ENCODE assay signal across 12 cellular contexts in the genomic region with DNA sequence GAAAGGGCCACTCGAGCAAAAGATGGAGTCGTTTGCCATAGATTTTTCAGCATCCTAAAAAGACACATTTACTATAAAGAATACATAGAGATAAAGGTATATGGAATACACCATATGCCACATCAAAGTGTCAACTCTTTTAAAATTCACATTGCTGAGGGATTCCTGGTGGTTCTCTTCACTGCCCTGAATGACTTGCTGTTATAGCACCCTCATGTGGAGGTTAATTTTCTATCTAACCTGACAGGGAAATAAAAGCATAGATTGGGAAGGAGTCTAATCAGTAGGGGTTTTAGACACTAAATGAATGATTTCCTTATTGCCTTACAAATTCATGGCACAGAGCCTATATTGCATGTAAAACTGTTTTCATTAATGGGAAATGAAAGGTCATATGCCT. TPM values are rescaled to one million over a fixed set of nuclear protein-coding genes. Genes with fewer than 3 reads are reported as not detected.
DNase-seq lines count a peak whose midpoint lies in the region; ATAC-seq and TF ChIP-seq lines count a peak whose summit lies in the region.
"Had no signal": no experiment of that assay in that cellular context is flagged by ENCODE, and none has a peak within 500 bp of the region (broad histone marks: within the 10 kb centered on the region; RNA-seq: fewer than 3 reads in every experiment).

No MANE protein-coding gene starts in this region.

- POLR2A ChIA-PET in CD4-positive, alpha-beta T cell (lab: Charles Lee): interaction anchor here (0.6 kb wide), 1 partner anchor 312 kb away, joined by 3 read pairs; no protein-coding TSS in a partner anchor

- H3K27ac Mint-ChIP-seq in endodermal cell: no peak overlapping the region
- no peak overlapping the region for H3K27ac Mint-ChIP-seq in type B pancreatic cell
- no peak overlapping the region for H3K27ac Mint-ChIP-seq in CD4-positive, alpha-beta T cell
- H3K27ac Mint-ChIP-seq: stimulated activated effector memory CD8-positive, alpha-beta T cell treated with anti-CD3 and anti-CD28 coated beads, Interleukin-12 subunit alpha, Interleukin-12 subunit beta, amount 100 ng/mL, for 72 hours had no signal

- no peak overlapping the region for H3K9ac ChIP-seq in endodermal cell (ENCODE audit: extremely low read depth, low read length, poor library complexity, severe bottlenecking)

- intact Hi-C loops in heart right ventricle (cut with DNase I): loop anchor here in 1 of 10 donors (1.0 kb wide), 1 partner anchor 107 kb away; no protein-coding TSS in a partner anchor
- intact Hi-C loops in Right ventricle myocardium inferior (cut with DNase I): no loop called here
- intact Hi-C loops in CD4-positive, alpha-beta T cell (cut with DNase I, micrococcal nuclease): no loop called here

- H3K27ac ChIP-seq in heart right ventricle: no peak overlapping the region
- no peak overlapping the region for H3K27ac ChIP-seq in endodermal cell (ENCODE audit: low read depth, low read length)
- H3K27ac ChIP-seq in CD4-positive, alpha-beta T cell (ENCODE audit: low read depth, low read length): no peak overlapping the region

- no peaks in the 10 kb centered on the region for H3K36me3 Mint-ChIP-seq in endodermal cell (ENCODE audit: low read depth)
- H3K36me3 Mint-ChIP-seq in type B pancreatic cell: no peaks in the 10 kb centered on the region
- no peaks in the 10 kb centered on the region for H3K36me3 Mint-ChIP-seq in CD4-positive, alpha-beta T cell (ENCODE audit: low read depth)
- H3K36me3 Mint-ChIP-seq: stimulated activated effector memory CD8-positive, alpha-beta T cell treated with anti-CD3 and anti-CD28 coated beads, Interleukin-12 subunit alpha, Interleukin-12 subunit beta, amount 100 ng/mL, for 72 hours had no signal

- H3K9me3 Mint-ChIP-seq in endodermal cell (no peaks in the 10 kb centered on the region), type B pancreatic cell (no peaks in the 10 kb centered on the region)
- H3K9me3 Mint-ChIP-seq in CD4-positive, alpha-beta T cell: no peaks in the 10 kb centered on the region
- H3K9me3 Mint-ChIP-seq: stimulated activated effector memory CD8-positive, alpha-beta T cell treated with anti-CD3 and anti-CD28 coated beads, Interleukin-12 subunit alpha, Interleukin-12 subunit beta, amount 100 ng/mL, for 72 hours had no signal

- peaks cover 0 to 7% (median 0%) of the 10 kb centered on the region in 7 donors for H3K27me3 ChIP-seq in heart right ventricle
- H3K27me3 ChIP-seq in endodermal cell (ENCODE audit: control insufficient read depth, insufficient read depth, low read length, poor library complexity, severe bottlenecking): peaks cover 42% of the 10 kb centered on the region
- no peaks in the 10 kb centered on the region for H3K27me3 ChIP-seq in CD4-positive, alpha-beta T cell (ENCODE audit: control insufficient read depth, insufficient read depth, low read length)

- 60 to 62% methylated on average over 2 of the region's 2 CpGs for WGBS in heart right ventricle, 2 donors
- WGBS in endodermal cell (ENCODE audit: insufficient coverage in 1 of 2, insufficient read length in 1 of 2), 2 experiments: 90% methylated on average over 2 of the region's 2 CpGs; no CpG with 5 or more reads in 1 of the 2 experiments

- H3K27me3 Mint-ChIP-seq in endodermal cell (ENCODE audit: insufficient read depth) (peaks cover 40% of the 10 kb centered on the region), type B pancreatic cell (peaks cover 9% of the 10 kb centered on the region)
- H3K27me3 Mint-ChIP-seq in CD4-positive, alpha-beta T cell: peaks cover 2% of the 10 kb centered on the region

- H3K4me1 Mint-ChIP-seq in endodermal cell: no peaks in the 10 kb centered on the region
- H3K4me1 Mint-ChIP-seq in type B pancreatic cell (ENCODE audit: unreplicated experiment): no peaks in the 10 kb centered on the region
- H3K4me1 Mint-ChIP-seq in CD4-positive, alpha-beta T cell (ENCODE audit: low read depth): no peaks in the 10 kb centered on the region
- H3K4me1 Mint-ChIP-seq: stimulated activated effector memory CD8-positive, alpha-beta T cell treated with anti-CD3 and anti-CD28 coated beads, Interleukin-12 subunit alpha, Interleukin-12 subunit beta, amount 100 ng/mL, for 72 hours had no signal

- no peak overlapping the region for H3K4me3 ChIP-seq in heart right ventricle
- no peak overlapping the region for H3K4me3 ChIP-seq in endodermal cell (ENCODE audit: low read length)

- peak in 7 of 9 donors; percentile 19 to 37 (median 31) for TF ChIP-seq CTCF in heart right ventricle (IDR thresholded peaks at IDR 0.05)
- peak; percentile 74 for TF ChIP-seq CTCF in endodermal cell (conservative IDR thresholded peaks at IDR 0.05)
- TF ChIP-seq CTCF in type B pancreatic cell (conservative IDR thresholded peaks at IDR 0.05): peak; percentile 61
- TF ChIP-seq CTCF in CD4-positive, alpha-beta T cell (IDR thresholded peaks at IDR 0.05): no peak

- H3K4me3 Mint-ChIP-seq in endodermal cell (no peak overlapping the region), type B pancreatic cell (no peak overlapping the region)
- no peak overlapping the region for H3K4me3 Mint-ChIP-seq in CD4-positive, alpha-beta T cell
- H3K4me3 Mint-ChIP-seq: stimulated activated effector memory CD8-positive, alpha-beta T cell treated with anti-CD3 and anti-CD28 coated beads, Interleukin-12 subunit alpha, Interleukin-12 subunit beta, amount 100 ng/mL, for 72 hours had no signal

- H3K36me3 ChIP-seq in heart right ventricle: no peaks in the 10 kb centered on the region
- H3K36me3 ChIP-seq in endodermal cell (ENCODE audit: control insufficient read depth, insufficient read depth, low read length): no peaks in the 10 kb centered on the region

- CTCF ChIA-PET in CD4-positive, alpha-beta T cell (lab: Charles Lee): no interaction called here

- H3K4me1 ChIP-seq in heart right ventricle: no peaks in the 10 kb centered on the region
- no peaks in the 10 kb centered on the region for H3K4me1 ChIP-seq in endodermal cell (ENCODE audit: control insufficient read depth, insufficient read depth, low read length)

- no peak for DNase-seq in heart right ventricle
- no peak for DNase-seq in Right ventricle myocardium inferior (ENCODE audit: missing footprints)
- DNase-seq in NCI-H2227 treated with DMSO at 0.1 percent for 48 hours (lab: John Stamatoyannopoulos, UW): peak; percentile 2
- DNase-seq in endodermal cell: no peak
- DNase-seq in type B pancreatic cell (ENCODE audit: extremely low spot score, unreplicated experiment): no peak
- DNase-seq in stimulated activated CD4-positive, alpha-beta T cell treated with anti-CD3 and anti-CD28 coated beads, Interleukin-1b, Interleukin-23, amount 100 ng/mL, for 48 hours: no peak
- DNase-seq in CD4-positive, alpha-beta T cell: no peak
- DNase-seq: GOT3, NCI-H1694 treated with DMSO at 0.1 percent for 48 hours, nucleus accumbens had no signal

- ATAC-seq in heart right ventricle (no peak), Right ventricle myocardium inferior (no peak), GM21619 (IDR thresholded peaks at IDR 0.05; ENCODE audit: unreplicated experiment) (no peak)
- no peak for ATAC-seq in CD4-positive, alpha-beta T cell (ENCODE audit: poor library complexity)
- ATAC-seq: stimulated activated effector memory CD8-positive, alpha-beta T cell treated with anti-CD3 and anti-CD28 coated beads, Interleukin-12 subunit alpha, Interleukin-12 subunit beta, amount 100 ng/mL, for 72 hours had no signal

- no peaks in the 10 kb centered on the region for H3K9me3 ChIP-seq in heart right ventricle
- no peaks in the 10 kb centered on the region for H3K9me3 ChIP-seq in endodermal cell (ENCODE audit: control insufficient read depth, low read length)
- H3K9me3 ChIP-seq in CD4-positive, alpha-beta T cell (ENCODE audit: control insufficient read depth, low read length): no peaks in the 10 kb centered on the region

RNA-seq across cellular contexts. Expression of a gene that starts 25.9 kb away (rescaled TPM):
- under 1 TPM in 8 of 10 donors, not detected in 2; 0.03 to 0.59 (median 0.19) TPM for total RNA-seq in heart right ventricle
- polyA plus RNA-seq in heart right ventricle: under 1 TPM; 0.13 to 0.37 TPM
- 0.08 TPM for total RNA-seq in Right ventricle myocardium inferior
- under 1 TPM; 0.80 to 0.99 TPM for total RNA-seq in endodermal cell
- 0.78 TPM for polyA plus RNA-seq in endodermal cell (2013, experiment 1 of 2)
- 0.66 TPM for polyA plus RNA-seq in endodermal cell (2013, experiment 2 of 2)
- total RNA-seq in type B pancreatic cell (ENCODE audit: low replicate concordance): 1.0 and 3.2 TPM in 2 replicates
- total RNA-seq in CD4-positive, alpha-beta T cell: under 1 TPM in 1 of 2 experiments, not detected in 1; 0.11 TPM
